In the genomic region with DNA sequence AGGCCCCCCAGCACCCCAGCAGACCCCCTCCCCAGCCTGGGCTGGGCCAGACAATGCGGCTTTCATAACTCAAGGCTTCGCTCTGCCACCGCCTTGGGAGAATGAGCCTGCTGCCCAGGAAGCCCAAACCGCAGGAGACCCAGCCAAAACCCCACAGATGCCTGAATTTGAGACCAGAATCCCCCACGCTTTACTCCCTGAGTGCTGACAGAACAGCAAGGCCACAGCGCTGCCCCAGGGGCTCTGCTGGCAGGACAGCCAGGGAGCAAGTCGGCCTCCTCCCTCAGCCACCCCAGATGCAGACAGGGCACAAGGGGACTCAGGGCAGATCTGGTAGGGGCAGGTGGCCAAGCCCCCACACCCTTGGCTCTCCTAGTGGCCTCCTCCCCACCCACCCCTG, we compare ENCODE assay signal across 22 cellular contexts. TPM values are rescaled to one million over a fixed set of nuclear protein-coding genes. Genes with fewer than 3 reads are reported as not detected.
DNase-seq lines count a peak whose midpoint lies in the region; ATAC-seq and TF ChIP-seq lines count a peak whose summit lies in the region.
"Had no signal": no experiment of that assay in that cellular context is flagged by ENCODE, and none has a peak within 500 bp of the region (broad histone marks: within the 10 kb centered on the region; RNA-seq: fewer than 3 reads in every experiment).

No MANE protein-coding gene starts in this region.

- in situ Hi-C loops in mammary epithelial cell (cut with MboI; ENCODE audit: low sequenced_read_pairs in 2 of 2): no loop called here

- intact Hi-C loops in MCF 10A (cut with micrococcal nuclease) (no loop called here), mammary epithelial cell (cut with micrococcal nuclease) (no loop called here)

- no peak for DNase-seq in MCF 10A (ENCODE audit: unreplicated experiment)
- DNase-seq in mammary epithelial cell: no peak
- no peak for DNase-seq in caudate nucleus (lab: John Stamatoyannopoulos, UW)
- DNase-seq in myocyte (ENCODE audit: low read depth): peak; percentile 52
- DNase-seq in GM03348 (ENCODE audit: low spot score): no peak
- DNase-seq in DMS53 treated with DMSO at 0.1 percent for 48 hours (lab: John Stamatoyannopoulos, UW; ENCODE audit: unreplicated experiment): no peak
- DNase-seq: activated naive CD8-positive, alpha-beta T cell treated with anti-CD3 and anti-CD28 coated beads, Interleukin-2, amount 10 ng/mL, durations not matched to agents 7 days and 5 days; C1 segment of cervical spinal cord; dorsolateral prefrontal cortex; gastrocnemius medialis; left ventricle myocardium inferior; NCI-H146; NCI-H748 treated with DMSO at 0.1 percent for 48 hours; stimulated activated CD8-positive, alpha-beta memory T cell treated with anti-CD3 and anti-CD28 coated beads, Interleukin-4, amount 100 ng/mL, for 48 hours had no signal

- H3K4me1 Mint-ChIP-seq in MCF 10A (ENCODE audit: insufficient read depth, unreplicated experiment): peaks cover 23% of the 10 kb centered on the region

- H4K20me1 ChIP-seq in mammary epithelial cell (ENCODE audit: insufficient read depth, low read length): no peaks in the 10 kb centered on the region

- no peak for ATAC-seq in GM18873 (IDR thresholded peaks at IDR 0.05; ENCODE audit: low FRiP score, unreplicated experiment)
- ATAC-seq: gastrocnemius medialis, HepG2 had no signal

- peaks cover 13% of the 10 kb centered on the region for H3K36me3 Mint-ChIP-seq in MCF 10A (ENCODE audit: insufficient read depth, unreplicated experiment)
- H3K36me3 Mint-ChIP-seq: activated naive CD8-positive, alpha-beta T cell treated with anti-CD3 and anti-CD28 coated beads, Interleukin-2, amount 10 ng/mL, durations not matched to agents 7 days and 5 days had no signal

- peak overlapping the region; percentile 41 for H3K4me3 Mint-ChIP-seq in MCF 10A (ENCODE audit: unreplicated experiment)
- H3K4me3 Mint-ChIP-seq: T-helper 2 cell treated with Interferon-gamma antibody and Interleukin-4, amounts not matched to agents 5 μg/mL and 100 μg/mL, for 36 hours had no signal

- H2AFZ ChIP-seq in mammary epithelial cell (ENCODE audit: low read depth, low read length): no peak overlapping the region

- BruUV-seq in MCF 10A (replicated peaks; lab: Mats Ljungman, UMichigan) (no TSS peak), mammary epithelial cell (replicated peaks; lab: Mats Ljungman, UMichigan) (no TSS peak)

- peaks cover 4% of the 10 kb centered on the region for H3K36me3 ChIP-seq in mammary epithelial cell (ENCODE audit: insufficient read depth, low read length)
- no peaks in the 10 kb centered on the region for H3K36me3 ChIP-seq in subcutaneous abdominal adipose tissue (ENCODE audit: control insufficient read depth in 5 of 5, insufficient read depth in 5 of 5, low read length in 5 of 5)
- H3K36me3 ChIP-seq: gastrocnemius medialis, HAP-1, left ventricle myocardium inferior, prostate gland, vagina had no signal

- dilution Hi-C loops in mammary epithelial cell (cut with HindIII; ENCODE audit: low sequenced_read_pairs): no loop called here

- peaks cover 84% of the 10 kb centered on the region for H3K79me2 ChIP-seq in mammary epithelial cell (ENCODE audit: insufficient read depth, low read length)

- no peak overlapping the region for H3K4me2 ChIP-seq in mammary epithelial cell (ENCODE audit: insufficient read depth, low read depth, low read length)

- H3K27me3 Mint-ChIP-seq in MCF 10A (ENCODE audit: insufficient read depth, unreplicated experiment): no peaks in the 10 kb centered on the region

- H3K4me3 ChIP-seq in mammary epithelial cell (replicated peaks in 1 of 3; ENCODE audit: insufficient read depth in 1 of 3, low read depth in 2 of 3, low read length in 3 of 3) (no peak overlapping the region), subcutaneous abdominal adipose tissue (ENCODE audit: low read depth in 1 of 5, low read length in 5 of 5) (no peak overlapping the region)
- H3K4me3 ChIP-seq: gastrocnemius medialis, HAP-1, left ventricle myocardium inferior, prostate gland, vagina had no signal

- no peak for TF ChIP-seq CTCF in MCF 10A (IDR thresholded peaks at IDR 0.05; ENCODE audit: unreplicated experiment)
- TF ChIP-seq CTCF in mammary epithelial cell (conservative IDR thresholded peaks at IDR 0.05 in 1 of 2, IDR thresholded peaks at IDR 0.05 in 1 of 2; ENCODE audit: extremely low read depth in 1 of 2, insufficient read depth in 1 of 2, low read depth in 1 of 2, low read length in 2 of 2): no peak

- no peak overlapping the region for H3K27ac Mint-ChIP-seq in MCF 10A (ENCODE audit: low read depth, unreplicated experiment)
- H3K27ac Mint-ChIP-seq: activated naive CD8-positive, alpha-beta T cell treated with anti-CD3 and anti-CD28 coated beads, Interleukin-2, amount 10 ng/mL, durations not matched to agents 7 days and 5 days; T-helper 2 cell treated with Interferon-gamma antibody and Interleukin-4, amounts not matched to agents 5 μg/mL and 100 μg/mL, for 36 hours had no signal

- CTCF ChIA-PET in MCF 10A (lab: Yijun Ruan, JAX): interaction anchor here (0.7 kb wide), 1 partner anchor 146 kb away, joined by 4 read pairs; no protein-coding TSS in a partner anchor
- CTCF ChIA-PET in mammary epithelial cell (lab: Charles Lee; ENCODE audit: low non-redundant PET): no interaction called here

- H3K27ac ChIP-seq in mammary epithelial cell (ENCODE audit: insufficient read depth, low read depth, low read length) (no peak overlapping the region), caudate nucleus (ENCODE audit: low read depth, low read length) (peak overlapping the region; percentile 8), subcutaneous abdominal adipose tissue (ENCODE audit: low read depth, low read length) (peak overlapping the region; percentile 45)
- H3K27ac ChIP-seq: gastrocnemius medialis, left ventricle myocardium inferior, prostate gland, vagina had no signal

- H3K9me3 Mint-ChIP-seq in MCF 10A (ENCODE audit: unreplicated experiment): no peaks in the 10 kb centered on the region
- H3K9me3 Mint-ChIP-seq: activated naive CD8-positive, alpha-beta T cell treated with anti-CD3 and anti-CD28 coated beads, Interleukin-2, amount 10 ng/mL, durations not matched to agents 7 days and 5 days; T-helper 2 cell treated with Interferon-gamma antibody and Interleukin-4, amounts not matched to agents 5 μg/mL and 100 μg/mL, for 36 hours had no signal

- no peaks in the 10 kb centered on the region for H3K27me3 ChIP-seq in mammary epithelial cell (ENCODE audit: insufficient read depth, low read length)
- H3K27me3 ChIP-seq in subcutaneous abdominal adipose tissue (ENCODE audit: control insufficient read depth in 5 of 5, insufficient read depth in 4 of 5, low read length in 5 of 5): peaks cover 0 to 21% (median 11%) of the 10 kb centered on the region in 5 donors
- H3K27me3 ChIP-seq: vagina had no signal

- H3K9me3 ChIP-seq in mammary epithelial cell (replicated peaks; ENCODE audit: insufficient read depth, low read length) (no peaks in the 10 kb centered on the region), subcutaneous abdominal adipose tissue (ENCODE audit: control insufficient read depth in 5 of 5, low read length in 5 of 5) (no peaks in the 10 kb centered on the region)
- H3K9me3 ChIP-seq: gastrocnemius medialis, HAP-1, left ventricle myocardium inferior, prostate gland, vagina had no signal

- H3K9ac ChIP-seq in mammary epithelial cell (ENCODE audit: insufficient read depth, low read length): no peak overlapping the region
- no peak overlapping the region for H3K9ac ChIP-seq in subcutaneous abdominal adipose tissue (ENCODE audit: low read length in 5 of 5)

- POLR2A ChIA-PET in MCF 10A (lab: Yijun Ruan, JAX): no interaction called here

- 50% methylated on average over 1 of the region's 7 CpGs for WGBS in mammary epithelial cell (ENCODE audit: low coverage, missing lambda C conversion rate)

- peaks cover 61% of the 10 kb centered on the region for H3K4me1 ChIP-seq in mammary epithelial cell (ENCODE audit: insufficient read depth, low read length)
- H3K4me1 ChIP-seq in subcutaneous abdominal adipose tissue (ENCODE audit: control insufficient read depth in 5 of 5, insufficient read depth in 5 of 5, low read length in 5 of 5): peaks cover 5 to 90% (median 72%) of the 10 kb centered on the region in 5 donors

RNA-seq across cellular contexts. Expression of a gene that starts 2.2 kb away (rescaled TPM):
- total RNA-seq in MCF 10A (2022) (39.1 and 59.1 TPM in 2 replicates), mammary epithelial cell (100 to 1,000 TPM; 137 to 163 TPM), myocyte (not detected in 2 replicates)
- polyA plus RNA-seq in mammary epithelial cell: 121 TPM
- 32.9 TPM for polyA minus RNA-seq in mammary epithelial cell
- 0.10 TPM for polyA plus RNA-seq in myocyte (2012)
- total RNA-seq: activated CD8-positive, alpha-beta memory T cell treated with anti-CD3 and anti-CD28 coated beads for 36 hours; activated naive CD8-positive, alpha-beta T cell treated with anti-CD3 and anti-CD28 coated beads, Interleukin-2, amount 10 ng/mL, durations not matched to agents 7 days and 5 days; HepG2 had no signal

Comparison
In these comparisons a context has a peak if more than half of its experiments do, and no peak if none do; other contexts are left out.
1. RNA of a gene that starts 2.2 kb away (total RNA-seq): 137 to 163 TPM in mammary epithelial cell and 39.1 to 59.1 TPM in MCF 10A; not detected in myocyte; every median in the first group is over 10 times any median in the second.